ENCODE assay signal across 44 cellular contexts in genomic region chr7:141930211-141930610, GRCh38. TPM values are rescaled to one million over a fixed set of nuclear protein-coding genes. Genes with fewer than 3 reads are reported as not detected.
"Had no signal": no experiment of that assay in that cellular context is flagged by ENCODE, and none has a peak within 500 bp of the region (broad histone marks: within the 10 kb centered on the region; RNA-seq: fewer than 3 reads in every experiment).

No MANE protein-coding gene starts in this region.

- H3K27ac Mint-ChIP-seq: activated CD4-positive, alpha-beta memory T cell treated with anti-CD3 and anti-CD28 coated beads for 36 hours; activated CD4-positive, alpha-beta T cell treated with anti-CD3 and anti-CD28 coated beads for 36 hours; activated CD4-positive, alpha-beta T cell treated with anti-CD3 and anti-CD28 coated beads, Interleukin-2, amount 10 ng/mL, durations not matched to agents 24 days and 14 days; activated CD8-positive, alpha-beta memory T cell treated with anti-CD3 and anti-CD28 coated beads, Interleukin-2, amount 10 ng/mL, durations not matched to agents 7 days and 5 days; activated CD8-positive, alpha-beta T cell treated with anti-CD3 and anti-CD28 coated beads, Interleukin-2, amount 10 ng/mL, durations not matched to agents 7 days and 5 days; activated naive CD4-positive, alpha-beta T cell treated with anti-CD3 and anti-CD28 coated beads for 36 hours; activated naive CD4-positive, alpha-beta T cell treated with anti-CD3 and anti-CD28 coated beads, Interleukin-2, amount 50 U/mL, for 72 hours; activated T-helper 1 cell treated with anti-CD3 and anti-CD28 coated beads, Interleukin-12 subunit alpha, Interleukin-12 subunit beta, Interleukin-2, Interleukin-4 antibody, amounts not matched to agents 30 ng/mL and 10 ng/mL and 1 ng/mL, durations not matched to agents 14 hours and 24 hours and 36 hours; activated T-helper 2 cell treated with anti-CD3 and anti-CD28 coated beads, Interferon-gamma antibody, Interleukin-2, Interleukin-4, amounts not matched to agents 10 μg/mL and 5 μg/mL and 100 μg/mL, durations not matched to agents 14 hours and 24 hours and 36 hours; dendritic cell treated with granulocyte-macrophage colony-stimulating factor and Interleukin-4, amounts not matched to agents 40 ng/mL and 50 ng/mL, for 4 days; effector memory CD8-positive, alpha-beta T cell; T-helper 17 cell; T-helper 2 cell treated with Interferon-gamma antibody and Interleukin-4, amounts not matched to agents 5 μg/mL and 100 μg/mL, for 36 hours had no signal

- H3K27ac ChIP-seq: brain microvascular endothelial cell, coronary artery, epithelial cell of prostate, esophagus squamous epithelium, gastroesophageal sphincter, heart right ventricle, WERI-Rb-1 had no signal

- H3K27me3 Mint-ChIP-seq: activated CD4-positive, alpha-beta T cell treated with anti-CD3 and anti-CD28 coated beads, Interleukin-2, amount 10 ng/mL, durations not matched to agents 24 days and 14 days; activated CD8-positive, alpha-beta memory T cell treated with anti-CD3 and anti-CD28 coated beads, Interleukin-2, amount 10 ng/mL, durations not matched to agents 7 days and 5 days; central memory CD8-positive, alpha-beta T cell; dendritic cell treated with granulocyte-macrophage colony-stimulating factor and Interleukin-4, amounts not matched to agents 40 ng/mL and 50 ng/mL, for 4 days had no signal

- H3K9me3 Mint-ChIP-seq: activated naive CD4-positive, alpha-beta T cell treated with anti-CD3 and anti-CD28 coated beads, Interleukin-2, amount 50 U/mL, for 72 hours; dendritic cell treated with granulocyte-macrophage colony-stimulating factor and Interleukin-4, amounts not matched to agents 40 ng/mL and 50 ng/mL, for 4 days had no signal

- H3K4me3 ChIP-seq: coronary artery, esophagus squamous epithelium, gastroesophageal sphincter, heart right ventricle had no signal

- H3K9me3 ChIP-seq: esophagus squamous epithelium had no signal

- H3K4me1 Mint-ChIP-seq: activated CD4-positive, alpha-beta T cell treated with anti-CD3 and anti-CD28 coated beads for 36 hours; activated CD4-positive, alpha-beta T cell treated with anti-CD3 and anti-CD28 coated beads, Interleukin-2, amount 10 ng/mL, durations not matched to agents 24 days and 14 days; activated CD8-positive, alpha-beta memory T cell treated with anti-CD3 and anti-CD28 coated beads, Interleukin-2, amount 10 ng/mL, durations not matched to agents 7 days and 5 days; central memory CD8-positive, alpha-beta T cell; T-helper 17 cell had no signal

- DNase-seq: activated CD4-positive, alpha-beta memory T cell treated with anti-CD3 and anti-CD28 coated beads for 36 hours; activated CD4-positive, alpha-beta T cell treated with anti-CD3 and anti-CD28 coated beads for 36 hours; activated CD4-positive, alpha-beta T cell treated with anti-CD3 and anti-CD28 coated beads, Interleukin-2, amount 10 ng/mL, durations not matched to agents 24 days and 14 days; activated CD4-positive, CD25-positive, alpha-beta regulatory T cell; activated CD4-positive, CD25-positive, alpha-beta regulatory T cell treated with anti-CD3 and anti-CD28 coated beads, Interleukin-2, amount 50 U/mL, for 72 hours; activated CD8-positive, alpha-beta memory T cell treated with anti-CD3 and anti-CD28 coated beads, Interleukin-2, amount 10 ng/mL, durations not matched to agents 7 days and 5 days; activated CD8-positive, alpha-beta memory T cell treated with anti-CD3 and anti-CD28 coated beads, Interleukin-2, amount 50 U/mL, for 4 hours; activated CD8-positive, alpha-beta T cell treated with anti-CD3 and anti-CD28 coated beads, Interleukin-2, amount 10 ng/mL, durations not matched to agents 7 days and 5 days; activated effector memory CD4-positive, alpha-beta T cell treated with anti-CD3 and anti-CD28 coated beads, Interleukin-2, amount 50 U/mL, for 16 hours; activated naive CD4-positive, alpha-beta T cell treated with anti-CD3 and anti-CD28 coated beads for 36 hours; activated T-cell treated with anti-CD3 and anti-CD28 coated beads, Interleukin-2, amount 50 U/mL, for 1 hour; activated T-cell treated with anti-CD3 and anti-CD28 coated beads, Interleukin-2, amount 50 U/mL, for 48 hours; amniotic stem cell; anterior cingulate cortex; effector CD4-positive, alpha-beta T cell; effector memory CD8-positive, alpha-beta T cell; esophagus squamous epithelium; foreskin melanocyte; heart right ventricle; T-helper 1 cell; T-helper 17 cell; T1000; WERI-Rb-1 had no signal

- H3K27me3 ChIP-seq: brain microvascular endothelial cell, esophagus squamous epithelium, gastroesophageal sphincter, heart right ventricle had no signal

- H3K36me3 ChIP-seq: brain microvascular endothelial cell, esophagus squamous epithelium, gastroesophageal sphincter, heart right ventricle, WERI-Rb-1 had no signal

- H3K36me3 Mint-ChIP-seq: activated CD4-positive, alpha-beta memory T cell treated with anti-CD3 and anti-CD28 coated beads for 36 hours; activated CD8-positive, alpha-beta memory T cell treated with anti-CD3 and anti-CD28 coated beads, Interleukin-2, amount 10 ng/mL, durations not matched to agents 7 days and 5 days had no signal

- H3K4me1 ChIP-seq: esophagus squamous epithelium, gastroesophageal sphincter had no signal

- H3K4me3 Mint-ChIP-seq: activated CD4-positive, alpha-beta memory T cell treated with anti-CD3 and anti-CD28 coated beads for 36 hours; activated CD4-positive, alpha-beta T cell treated with anti-CD3 and anti-CD28 coated beads for 36 hours; activated CD4-positive, alpha-beta T cell treated with anti-CD3 and anti-CD28 coated beads, Interleukin-2, amount 10 ng/mL, durations not matched to agents 24 days and 14 days; activated CD8-positive, alpha-beta memory T cell treated with anti-CD3 and anti-CD28 coated beads, Interleukin-2, amount 10 ng/mL, durations not matched to agents 7 days and 5 days; activated CD8-positive, alpha-beta T cell treated with anti-CD3 and anti-CD28 coated beads, Interleukin-2, amount 10 ng/mL, durations not matched to agents 7 days and 5 days; activated naive CD4-positive, alpha-beta T cell treated with anti-CD3 and anti-CD28 coated beads for 36 hours; activated T-helper 1 cell treated with anti-CD3 and anti-CD28 coated beads, Interleukin-12 subunit alpha, Interleukin-12 subunit beta, Interleukin-2, Interleukin-4 antibody, amounts not matched to agents 30 ng/mL and 10 ng/mL and 1 ng/mL, durations not matched to agents 14 hours and 24 hours and 36 hours; central memory CD8-positive, alpha-beta T cell; dendritic cell treated with granulocyte-macrophage colony-stimulating factor and Interleukin-4, amounts not matched to agents 40 ng/mL and 50 ng/mL, for 4 days; effector memory CD8-positive, alpha-beta T cell; T-helper 17 cell; T-helper 2 cell treated with Interferon-gamma antibody and Interleukin-4, amounts not matched to agents 5 μg/mL and 100 μg/mL, for 36 hours had no signal

- ATAC-seq: activated CD4-positive, alpha-beta T cell treated with anti-CD3 and anti-CD28 coated beads for 36 hours; activated CD8-positive, alpha-beta memory T cell treated with anti-CD3 and anti-CD28 coated beads, Interleukin-2, amount 10 ng/mL, durations not matched to agents 7 days and 5 days; activated CD8-positive, alpha-beta T cell treated with anti-CD3 and anti-CD28 coated beads, Interleukin-2, amount 10 ng/mL, durations not matched to agents 7 days and 5 days; activated naive CD4-positive, alpha-beta T cell treated with anti-CD3 and anti-CD28 coated beads, Interleukin-2, amount 50 U/mL, for 72 hours; effector memory CD8-positive, alpha-beta T cell; gastroesophageal sphincter; heart right ventricle; T-helper 17 cell had no signal

RNA-seq across cellular contexts. Expression of gene OR9A4, which starts 14.0 kb away (rescaled TPM):
- total RNA-seq: activated CD4-positive, alpha-beta memory T cell treated with anti-CD3 and anti-CD28 coated beads for 36 hours; activated CD4-positive, alpha-beta T cell treated with anti-CD3 and anti-CD28 coated beads for 36 hours; activated CD4-positive, alpha-beta T cell treated with anti-CD3 and anti-CD28 coated beads, Interleukin-2, amount 10 ng/mL, durations not matched to agents 24 days and 14 days; activated CD8-positive, alpha-beta memory T cell treated with anti-CD3 and anti-CD28 coated beads for 36 hours; activated CD8-positive, alpha-beta memory T cell treated with anti-CD3 and anti-CD28 coated beads, Interleukin-2, amount 10 ng/mL, durations not matched to agents 7 days and 5 days; activated CD8-positive, alpha-beta T cell treated with anti-CD3 and anti-CD28 coated beads, Interleukin-2, amount 10 ng/mL, durations not matched to agents 7 days and 5 days; activated naive CD4-positive, alpha-beta T cell treated with anti-CD3 and anti-CD28 coated beads for 36 hours; activated naive CD4-positive, alpha-beta T cell treated with anti-CD3 and anti-CD28 coated beads, Interleukin-2, amount 50 U/mL, for 72 hours; activated T-helper 1 cell treated with anti-CD3 and anti-CD28 coated beads, Interleukin-12 subunit alpha, Interleukin-12 subunit beta, Interleukin-2, Interleukin-4 antibody, amounts not matched to agents 30 ng/mL and 10 ng/mL and 1 ng/mL, durations not matched to agents 14 hours and 24 hours and 36 hours; activated T-helper 2 cell treated with anti-CD3 and anti-CD28 coated beads, Interferon-gamma antibody, Interleukin-2, Interleukin-4, amounts not matched to agents 10 μg/mL and 5 μg/mL and 100 μg/mL, durations not matched to agents 14 hours and 24 hours and 36 hours; astrocyte; bronchial epithelial cell; cardiac septum; endothelial cell of umbilical vein; esophagus squamous epithelium; fibroblast of lung; fibroblast of villous mesenchyme; gastroesophageal sphincter; glomerular endothelial cell; heart right ventricle; T-helper 17 cell had no signal
- polyA plus RNA-seq: adipose tissue, endothelial cell of umbilical vein, esophagus, fibroblast of lung, heart right ventricle had no signal

RNA-seq across cellular contexts. Expression of gene CLEC5A, which starts 16.6 kb away (rescaled TPM):
- total RNA-seq: activated CD4-positive, alpha-beta memory T cell treated with anti-CD3 and anti-CD28 coated beads for 36 hours; activated CD4-positive, alpha-beta T cell treated with anti-CD3 and anti-CD28 coated beads for 36 hours; activated CD4-positive, alpha-beta T cell treated with anti-CD3 and anti-CD28 coated beads, Interleukin-2, amount 10 ng/mL, durations not matched to agents 24 days and 14 days; activated CD8-positive, alpha-beta memory T cell treated with anti-CD3 and anti-CD28 coated beads for 36 hours; activated CD8-positive, alpha-beta memory T cell treated with anti-CD3 and anti-CD28 coated beads, Interleukin-2, amount 10 ng/mL, durations not matched to agents 7 days and 5 days; activated CD8-positive, alpha-beta T cell treated with anti-CD3 and anti-CD28 coated beads, Interleukin-2, amount 10 ng/mL, durations not matched to agents 7 days and 5 days; activated naive CD4-positive, alpha-beta T cell treated with anti-CD3 and anti-CD28 coated beads for 36 hours; activated naive CD4-positive, alpha-beta T cell treated with anti-CD3 and anti-CD28 coated beads, Interleukin-2, amount 50 U/mL, for 72 hours; activated T-helper 1 cell treated with anti-CD3 and anti-CD28 coated beads, Interleukin-12 subunit alpha, Interleukin-12 subunit beta, Interleukin-2, Interleukin-4 antibody, amounts not matched to agents 30 ng/mL and 10 ng/mL and 1 ng/mL, durations not matched to agents 14 hours and 24 hours and 36 hours; activated T-helper 2 cell treated with anti-CD3 and anti-CD28 coated beads, Interferon-gamma antibody, Interleukin-2, Interleukin-4, amounts not matched to agents 10 μg/mL and 5 μg/mL and 100 μg/mL, durations not matched to agents 14 hours and 24 hours and 36 hours; astrocyte; bronchial epithelial cell; cerebellum; endothelial cell of umbilical vein; fibroblast of lung; fibroblast of villous mesenchyme; glomerular endothelial cell had no signal
- polyA plus RNA-seq: endothelial cell of umbilical vein, fibroblast of lung had no signal

RNA-seq across cellular contexts. Expression of gene TAS2R38, which starts 43.4 kb away (rescaled TPM):
- total RNA-seq: activated CD4-positive, alpha-beta memory T cell treated with anti-CD3 and anti-CD28 coated beads for 36 hours; activated CD4-positive, alpha-beta T cell treated with anti-CD3 and anti-CD28 coated beads for 36 hours; activated CD4-positive, alpha-beta T cell treated with anti-CD3 and anti-CD28 coated beads, Interleukin-2, amount 10 ng/mL, durations not matched to agents 24 days and 14 days; activated CD8-positive, alpha-beta memory T cell treated with anti-CD3 and anti-CD28 coated beads for 36 hours; activated CD8-positive, alpha-beta memory T cell treated with anti-CD3 and anti-CD28 coated beads, Interleukin-2, amount 10 ng/mL, durations not matched to agents 7 days and 5 days; activated CD8-positive, alpha-beta T cell treated with anti-CD3 and anti-CD28 coated beads, Interleukin-2, amount 10 ng/mL, durations not matched to agents 7 days and 5 days; activated naive CD4-positive, alpha-beta T cell treated with anti-CD3 and anti-CD28 coated beads for 36 hours; activated naive CD4-positive, alpha-beta T cell treated with anti-CD3 and anti-CD28 coated beads, Interleukin-2, amount 50 U/mL, for 72 hours; activated T-helper 1 cell treated with anti-CD3 and anti-CD28 coated beads, Interleukin-12 subunit alpha, Interleukin-12 subunit beta, Interleukin-2, Interleukin-4 antibody, amounts not matched to agents 30 ng/mL and 10 ng/mL and 1 ng/mL, durations not matched to agents 14 hours and 24 hours and 36 hours; activated T-helper 2 cell treated with anti-CD3 and anti-CD28 coated beads, Interferon-gamma antibody, Interleukin-2, Interleukin-4, amounts not matched to agents 10 μg/mL and 5 μg/mL and 100 μg/mL, durations not matched to agents 14 hours and 24 hours and 36 hours; astrocyte; bronchial epithelial cell; cardiac septum; cerebellum; endothelial cell of umbilical vein; esophagus squamous epithelium; fibroblast of lung; fibroblast of villous mesenchyme; gastroesophageal sphincter; glomerular endothelial cell; heart right ventricle; T-helper 17 cell had no signal
- polyA plus RNA-seq: adipose tissue, endothelial cell of umbilical vein, esophagus, fibroblast of lung, heart right ventricle had no signal
